ENCODE assay signal across 9 cellular contexts in the genomic region with DNA sequence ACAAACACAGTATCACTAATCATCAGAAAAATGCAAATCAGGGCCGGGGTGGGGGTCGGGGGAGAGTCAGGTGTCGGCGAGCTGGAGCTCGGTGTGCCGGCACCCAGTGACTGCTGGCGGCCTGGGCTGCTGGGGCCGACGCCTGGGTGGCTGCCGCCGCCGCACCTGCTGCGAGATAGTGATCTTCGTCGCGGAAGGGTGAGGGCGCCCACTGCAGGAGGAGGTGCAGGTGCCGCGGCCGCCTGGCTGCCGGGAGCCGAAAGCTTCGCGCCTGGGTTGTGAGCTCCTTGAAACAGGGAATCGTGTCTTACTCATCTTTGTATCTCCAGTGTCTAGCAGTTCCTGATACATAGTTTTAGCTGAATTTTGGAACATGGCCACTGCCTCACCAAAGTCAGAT.
DNase-seq lines count a peak whose midpoint lies in the region; ATAC-seq and TF ChIP-seq lines count a peak whose summit lies in the region.
"Had no signal": no experiment of that assay in that cellular context is flagged by ENCODE, and none has a peak within 500 bp of the region (broad histone marks: within the 10 kb centered on the region; RNA-seq: fewer than 3 reads in every experiment).

No MANE protein-coding gene starts in this region.

- H3K27ac ChIP-seq in smooth muscle cell (ENCODE audit: low read depth), result no peak overlapping the region
- H3K27ac ChIP-seq: KMS-11 had no signal

- H3K36me3 ChIP-seq in smooth muscle cell (ENCODE audit: low read depth), result no peaks in the 10 kb centered on the region

- H3K4me1 ChIP-seq in smooth muscle cell (ENCODE audit: low read depth), result no peaks in the 10 kb centered on the region

- TF ChIP-seq CTCF in smooth muscle cell (IDR thresholded peaks at IDR 0.05; ENCODE audit: borderline replicate concordance, insufficient read depth, poor library complexity, severe bottlenecking), result peak; percentile 10

- no peaks in the 10 kb centered on the region for H3K9me3 ChIP-seq in smooth muscle cell (replicated peaks; ENCODE audit: low read depth)

- peak; percentile 95 for ATAC-seq in GM21367 (IDR thresholded peaks at IDR 0.05; ENCODE audit: unreplicated experiment)
- peak; percentile 97 for ATAC-seq in HG03469 (IDR thresholded peaks at IDR 0.05; ENCODE audit: unreplicated experiment)

- DNase-seq in ELF-1 (ENCODE audit: low read depth, low spot score), result peak; percentile 67
- DNase-seq in activated CD4-positive, alpha-beta T cell treated with anti-CD3 and anti-CD28 coated beads for 4 hours, result peak; percentile 2 to 10
- peak; percentile 8 to 22 for DNase-seq in erythroblast (lab: John Stamatoyannopoulos, UW)
- no peak for DNase-seq in smooth muscle cell (lab: John Stamatoyannopoulos, UW; ENCODE audit: unreplicated experiment)
- DNase-seq in OCI-M1 (lab: John Stamatoyannopoulos, UW), result no peak
- DNase-seq in KG1 (lab: John Stamatoyannopoulos, UW), result no peak

- no peaks in the 10 kb centered on the region for H3K79me2 ChIP-seq in smooth muscle cell (ENCODE audit: low read depth)

- H3K4me2 ChIP-seq in smooth muscle cell, result peak overlapping the region; percentile 43
- H3K4me2 ChIP-seq: KMS-11 had no signal

- no peak overlapping the region for H2AFZ ChIP-seq in smooth muscle cell (ENCODE audit: low read depth)

- no peaks in the 10 kb centered on the region for H3F3A ChIP-seq in smooth muscle cell (ENCODE audit: low read depth)

- 11% methylated on average over 25 of the region's 25 CpGs for WGBS in smooth muscle cell (ENCODE audit: low lambda C conversion rate)

- no peak for TF ChIP-seq POLR2A in erythroblast (IDR thresholded peaks at IDR 0.05; ENCODE audit: low read length)

- no peaks in the 10 kb centered on the region for H4K20me1 ChIP-seq in smooth muscle cell (ENCODE audit: low read depth)

- peaks cover 20% of the 10 kb centered on the region for H3K27me3 ChIP-seq in smooth muscle cell (ENCODE audit: low read depth)

- H3K4me3 ChIP-seq in smooth muscle cell, result no peak overlapping the region

- H3K9ac ChIP-seq in smooth muscle cell (ENCODE audit: low read depth), result no peak overlapping the region
- H3K9ac ChIP-seq: KMS-11 had no signal

Comparison
In these comparisons a context has a peak if more than half of its experiments do, and no peak if none do; other contexts are left out.
1. DNase-seq: peak in ELF-1 (single experiment), activated CD4-positive, alpha-beta T cell treated with anti-CD3 and anti-CD28 coated beads for 4 hours (2 of 2) and erythroblast (2 of 2); none in smooth muscle cell (single experiment), OCI-M1 (single experiment) and KG1 (single experiment).